In genomic region chr2:217275091-217275490, GRCh38 we compare ENCODE assay signal across 26 cellular contexts.
"Had no signal": no experiment of that assay in that cellular context is flagged by ENCODE, and none has a peak within 500 bp of the region (broad histone marks: within the 10 kb centered on the region; RNA-seq: fewer than 3 reads in every experiment).

No MANE protein-coding gene starts in this region.

- H3K9me3 Mint-ChIP-seq: activated CD4-positive, alpha-beta T cell treated with anti-CD3 and anti-CD28 coated beads, Interleukin-2, amount 10 ng/mL, durations not matched to agents 24 days and 14 days; activated CD8-positive, alpha-beta T cell treated with anti-CD3 and anti-CD28 coated beads for 36 hours; activated naive CD4-positive, alpha-beta T cell treated with anti-CD3 and anti-CD28 coated beads, Interleukin-2, amount 50 U/mL, for 24 hours; activated naive CD8-positive, alpha-beta T cell treated with anti-CD3 and anti-CD28 coated beads, Interleukin-2, amount 10 ng/mL, durations not matched to agents 7 days and 5 days; activated T-cell treated with anti-CD3 and anti-CD28 coated beads, Interleukin-2, amount 50 U/mL, for 72 hours; activated T-helper 2 cell treated with anti-CD3 and anti-CD28 coated beads, Interferon-gamma antibody, Interleukin-2, Interleukin-4, amounts not matched to agents 10 μg/mL and 5 μg/mL and 100 μg/mL, durations not matched to agents 14 hours and 24 hours and 36 hours had no signal

- ATAC-seq: activated CD8-positive, alpha-beta T cell treated with anti-CD3 and anti-CD28 coated beads for 36 hours; activated T-cell treated with anti-CD3 and anti-CD28 coated beads, Interleukin-2, amount 50 U/mL, for 72 hours; body of pancreas; K562; Panc1 had no signal

- H3K4me3 Mint-ChIP-seq: activated CD4-positive, alpha-beta T cell treated with anti-CD3 and anti-CD28 coated beads, Interleukin-2, amount 10 ng/mL, durations not matched to agents 24 days and 14 days; activated CD8-positive, alpha-beta T cell treated with anti-CD3 and anti-CD28 coated beads for 36 hours; activated naive CD4-positive, alpha-beta T cell treated with anti-CD3 and anti-CD28 coated beads, Interleukin-2, amount 50 U/mL, for 24 hours; activated naive CD8-positive, alpha-beta T cell treated with anti-CD3 and anti-CD28 coated beads, Interleukin-2, amount 10 ng/mL, durations not matched to agents 7 days and 5 days; activated T-cell treated with anti-CD3 and anti-CD28 coated beads, Interleukin-2, amount 50 U/mL, for 72 hours had no signal

- H3K9me3 ChIP-seq: body of pancreas, breast epithelium, SJCRH30 had no signal

- H3K27me3 Mint-ChIP-seq: activated CD4-positive, alpha-beta T cell treated with anti-CD3 and anti-CD28 coated beads, Interleukin-2, amount 10 ng/mL, durations not matched to agents 24 days and 14 days had no signal

- H3K27ac ChIP-seq: body of pancreas, breast epithelium, SJCRH30, SK-N-MC had no signal

- H3K27ac Mint-ChIP-seq: activated CD4-positive, alpha-beta T cell treated with anti-CD3 and anti-CD28 coated beads, Interleukin-2, amount 10 ng/mL, durations not matched to agents 24 days and 14 days; activated CD8-positive, alpha-beta T cell treated with anti-CD3 and anti-CD28 coated beads for 36 hours; activated naive CD4-positive, alpha-beta T cell treated with anti-CD3 and anti-CD28 coated beads, Interleukin-2, amount 50 U/mL, for 24 hours; activated naive CD8-positive, alpha-beta T cell treated with anti-CD3 and anti-CD28 coated beads, Interleukin-2, amount 10 ng/mL, durations not matched to agents 7 days and 5 days; activated T-cell treated with anti-CD3 and anti-CD28 coated beads, Interleukin-2, amount 50 U/mL, for 72 hours; activated T-helper 2 cell treated with anti-CD3 and anti-CD28 coated beads, Interferon-gamma antibody, Interleukin-2, Interleukin-4, amounts not matched to agents 10 μg/mL and 5 μg/mL and 100 μg/mL, durations not matched to agents 14 hours and 24 hours and 36 hours had no signal

- DNase-seq: activated CD4-positive, alpha-beta T cell treated with anti-CD3 and anti-CD28 coated beads, Interleukin-2, amount 10 ng/mL, durations not matched to agents 24 days and 14 days; activated CD4-positive, alpha-beta T cell treated with anti-CD3 and anti-CD28 coated beads, Interleukin-2, amount 50 U/mL, for 4 hours; activated CD8-positive, alpha-beta T cell treated with anti-CD3 and anti-CD28 coated beads for 36 hours; activated gamma-delta T cell; activated naive CD4-positive, alpha-beta T cell treated with Interleukin-2 at 50 U/mL for 16 hours; activated naive CD8-positive, alpha-beta T cell treated with anti-CD3 and anti-CD28 coated beads, Interleukin-2, amount 10 ng/mL, durations not matched to agents 7 days and 5 days; activated T-cell treated with anti-CD3 and anti-CD28 coated beads, Interleukin-2, amount 50 U/mL, for 1 hour; activated T-cell treated with anti-CD3 and anti-CD28 coated beads, Interleukin-2, amount 50 U/mL, for 72 hours; amygdala; body of pancreas; NCI-H1105; NCI-H1417 treated with DMSO at 0.1 percent for 48 hours; NCI-H1694 treated with DMSO at 0.1 percent for 48 hours; NCI-H2029; NCI-H2227 treated with DMSO at 0.1 percent for 48 hours; NCI-H446 treated with DMSO at 0.1 percent for 48 hours; NCI-H524; SHP77; SJCRH30; T1000 had no signal

- H3K4me1 ChIP-seq: body of pancreas, breast epithelium had no signal

- H3K36me3 ChIP-seq: breast epithelium, SJCRH30 had no signal

- H3K27me3 ChIP-seq: body of pancreas, breast epithelium, SJCRH30 had no signal

- H3K4me3 ChIP-seq: body of pancreas, breast epithelium, K562, SJCRH30, SK-N-MC had no signal

- H3K4me1 Mint-ChIP-seq: activated CD4-positive, alpha-beta T cell treated with anti-CD3 and anti-CD28 coated beads, Interleukin-2, amount 10 ng/mL, durations not matched to agents 24 days and 14 days; activated naive CD4-positive, alpha-beta T cell treated with anti-CD3 and anti-CD28 coated beads, Interleukin-2, amount 50 U/mL, for 24 hours; activated naive CD8-positive, alpha-beta T cell treated with anti-CD3 and anti-CD28 coated beads, Interleukin-2, amount 10 ng/mL, durations not matched to agents 7 days and 5 days had no signal

- H3K36me3 Mint-ChIP-seq: activated naive CD4-positive, alpha-beta T cell treated with anti-CD3 and anti-CD28 coated beads, Interleukin-2, amount 50 U/mL, for 24 hours; activated naive CD8-positive, alpha-beta T cell treated with anti-CD3 and anti-CD28 coated beads, Interleukin-2, amount 10 ng/mL, durations not matched to agents 7 days and 5 days had no signal
